Comparison of ENCODE assay signal across 32 cellular contexts in genomic region chr1:83810160-83810559, GRCh38.
"Had no signal": no experiment of that assay in that cellular context is flagged by ENCODE, and none has a peak within 500 bp of the region (broad histone marks: within the 10 kb centered on the region; RNA-seq: fewer than 3 reads in every experiment).

No MANE protein-coding gene starts in this region.

- H3K36me3 Mint-ChIP-seq: activated CD8-positive, alpha-beta memory T cell treated with anti-CD3 and anti-CD28 coated beads, Interleukin-2, amount 10 ng/mL, durations not matched to agents 7 days and 5 days; activated naive CD4-positive, alpha-beta T cell treated with anti-CD3 and anti-CD28 coated beads, Interleukin-2, amount 10 ng/mL, durations not matched to agents 7 days and 5 days; activated naive CD8-positive, alpha-beta T cell; brain had no signal

- H3K9me3 ChIP-seq: SJCRH30 had no signal

- H3K27me3 Mint-ChIP-seq: activated CD4-positive, alpha-beta memory T cell treated with anti-CD3 and anti-CD28 coated beads, Interleukin-2, amount 10 ng/mL, durations not matched to agents 7 days and 5 days; activated CD8-positive, alpha-beta memory T cell treated with anti-CD3 and anti-CD28 coated beads, Interleukin-2, amount 10 ng/mL, durations not matched to agents 7 days and 5 days; activated naive CD4-positive, alpha-beta T cell treated with anti-CD3 and anti-CD28 coated beads, Interleukin-2, amount 10 ng/mL, durations not matched to agents 7 days and 5 days; activated naive CD8-positive, alpha-beta T cell; activated naive CD8-positive, alpha-beta T cell treated with anti-CD3 and anti-CD28 coated beads, Interleukin-2, amount 50 U/mL, for 24 hours; brain had no signal

- H3K36me3 ChIP-seq: SJCRH30, WERI-Rb-1 had no signal

- DNase-seq: activated CD4-positive, alpha-beta memory T cell treated with anti-CD3 and anti-CD28 coated beads, Interleukin-2, amount 10 ng/mL, durations not matched to agents 7 days and 5 days; activated CD4-positive, alpha-beta T cell treated with anti-CD3 and anti-CD28 coated beads for 1 hour; activated CD4-positive, alpha-beta T cell treated with anti-CD3 and anti-CD28 coated beads for 48 hours; activated CD4-positive, CD25-positive, alpha-beta regulatory T cell; activated CD8-positive, alpha-beta memory T cell treated with anti-CD3 and anti-CD28 coated beads for 24 hours; activated CD8-positive, alpha-beta memory T cell treated with anti-CD3 and anti-CD28 coated beads, Interleukin-2, amount 10 ng/mL, durations not matched to agents 7 days and 5 days; activated CD8-positive, alpha-beta memory T cell treated with anti-CD3 and anti-CD28 coated beads, Interleukin-2, amount 50 U/mL, for 48 hours; activated effector memory CD4-positive, alpha-beta T cell treated with Interleukin-2 at 50 U/mL for 16 hours; activated naive CD4-positive, alpha-beta T cell treated with anti-CD3 and anti-CD28 coated beads, Interleukin-2, amount 10 ng/mL, durations not matched to agents 7 days and 5 days; activated naive CD8-positive, alpha-beta T cell treated with anti-CD3 and anti-CD28 coated beads, Interleukin-2, amount 50 U/mL, for 24 hours; activated T-cell treated with anti-CD3 and anti-CD28 coated beads, Interleukin-2, amount 50 U/mL, for 48 hours; anterior cingulate cortex; caudate nucleus; cerebellar nuclear complex; KG1; NCI-H1105; NCI-H1417 treated with DMSO at 0.1 percent for 48 hours; NCI-H187 treated with DMSO at 0.1 percent for 48 hours; NCI-H2081; NCI-H345; NCI-H524 treated with DMSO at 0.1 percent for 48 hours; NCI-H748 treated with DMSO at 0.1 percent for 48 hours; SHP77; SJCRH30; T-helper 1 cell; T-helper 2 cell; T-helper 9 cell; WERI-Rb-1 had no signal

- ATAC-seq: activated CD8-positive, alpha-beta memory T cell treated with anti-CD3 and anti-CD28 coated beads, Interleukin-2, amount 10 ng/mL, durations not matched to agents 7 days and 5 days; activated naive CD8-positive, alpha-beta T cell treated with anti-CD3 and anti-CD28 coated beads, Interleukin-2, amount 50 U/mL, for 24 hours; Panc1 had no signal

- H3K27ac Mint-ChIP-seq: activated CD4-positive, alpha-beta memory T cell treated with anti-CD3 and anti-CD28 coated beads, Interleukin-2, amount 10 ng/mL, durations not matched to agents 7 days and 5 days; activated CD8-positive, alpha-beta memory T cell treated with anti-CD3 and anti-CD28 coated beads, Interleukin-2, amount 10 ng/mL, durations not matched to agents 7 days and 5 days; activated naive CD4-positive, alpha-beta T cell treated with anti-CD3 and anti-CD28 coated beads, Interleukin-2, amount 10 ng/mL, durations not matched to agents 7 days and 5 days; activated naive CD8-positive, alpha-beta T cell; activated naive CD8-positive, alpha-beta T cell treated with anti-CD3 and anti-CD28 coated beads, Interleukin-2, amount 50 U/mL, for 24 hours; brain had no signal

- H3K4me3 Mint-ChIP-seq: activated CD4-positive, alpha-beta memory T cell treated with anti-CD3 and anti-CD28 coated beads, Interleukin-2, amount 10 ng/mL, durations not matched to agents 7 days and 5 days; activated CD8-positive, alpha-beta memory T cell treated with anti-CD3 and anti-CD28 coated beads, Interleukin-2, amount 10 ng/mL, durations not matched to agents 7 days and 5 days; activated naive CD4-positive, alpha-beta T cell treated with anti-CD3 and anti-CD28 coated beads, Interleukin-2, amount 10 ng/mL, durations not matched to agents 7 days and 5 days; activated naive CD8-positive, alpha-beta T cell; activated naive CD8-positive, alpha-beta T cell treated with anti-CD3 and anti-CD28 coated beads, Interleukin-2, amount 50 U/mL, for 24 hours; brain had no signal

- H3K9me3 Mint-ChIP-seq: activated CD4-positive, alpha-beta memory T cell treated with anti-CD3 and anti-CD28 coated beads, Interleukin-2, amount 10 ng/mL, durations not matched to agents 7 days and 5 days; activated naive CD4-positive, alpha-beta T cell treated with anti-CD3 and anti-CD28 coated beads, Interleukin-2, amount 10 ng/mL, durations not matched to agents 7 days and 5 days; activated naive CD8-positive, alpha-beta T cell treated with anti-CD3 and anti-CD28 coated beads, Interleukin-2, amount 50 U/mL, for 24 hours had no signal

- H3K4me3 ChIP-seq: SJCRH30, SK-N-MC had no signal

- H3K4me1 Mint-ChIP-seq: activated CD4-positive, alpha-beta memory T cell treated with anti-CD3 and anti-CD28 coated beads, Interleukin-2, amount 10 ng/mL, durations not matched to agents 7 days and 5 days; activated CD8-positive, alpha-beta memory T cell treated with anti-CD3 and anti-CD28 coated beads, Interleukin-2, amount 10 ng/mL, durations not matched to agents 7 days and 5 days; activated naive CD4-positive, alpha-beta T cell treated with anti-CD3 and anti-CD28 coated beads, Interleukin-2, amount 10 ng/mL, durations not matched to agents 7 days and 5 days; activated naive CD8-positive, alpha-beta T cell treated with anti-CD3 and anti-CD28 coated beads, Interleukin-2, amount 50 U/mL, for 24 hours had no signal

- H3K27ac ChIP-seq: SJCRH30, SK-N-MC, WERI-Rb-1 had no signal

- H3K27me3 ChIP-seq: SJCRH30 had no signal
